27 cellular contexts compared by ENCODE assay signal in genomic region chr6:46002264-46002663, GRCh38. TPM values are rescaled to one million over a fixed set of nuclear protein-coding genes. Genes with fewer than 3 reads are reported as not detected.
"Had no signal": no experiment of that assay in that cellular context is flagged by ENCODE, and none has a peak within 500 bp of the region (broad histone marks: within the 10 kb centered on the region; RNA-seq: fewer than 3 reads in every experiment).

No MANE protein-coding gene starts in this region.

- ATAC-seq: effector memory CD8-positive, alpha-beta T cell; esophagus mucosa; gastroesophageal sphincter; left ventricle myocardium superior; naive thymus-derived CD8-positive, alpha-beta T cell; right lobe of liver; stimulated activated naive B cell treated with anti-CD40 and anti-IgM and Interleukin-4, amounts not matched to agents 10 μg/mL and 1 μg/mL and 100 μg/mL, for 72 hours had no signal

- H3K9me3 ChIP-seq: gastroesophageal sphincter, lower lobe of right lung, prostate gland, right lobe of liver, suprapubic skin had no signal

- H3K36me3 Mint-ChIP-seq: mesothelial cell of epicardium; naive thymus-derived CD8-positive, alpha-beta T cell; stimulated activated naive B cell treated with anti-CD40 and anti-IgM and Interleukin-4, amounts not matched to agents 10 μg/mL and 1 μg/mL and 100 μg/mL, for 72 hours; type B pancreatic cell had no signal

- H3K4me1 ChIP-seq: gastroesophageal sphincter, lower lobe of right lung, prostate gland, right lobe of liver, suprapubic skin had no signal

- H3K27me3 ChIP-seq: brain microvascular endothelial cell, cardiac muscle cell, gastroesophageal sphincter, right lobe of liver, suprapubic skin had no signal

- H3K4me3 Mint-ChIP-seq: central memory CD8-positive, alpha-beta T cell; effector memory CD8-positive, alpha-beta T cell; immature natural killer cell; memory B cell; mesothelial cell of epicardium; naive thymus-derived CD8-positive, alpha-beta T cell; nephron progenitor cell; stimulated activated naive B cell treated with anti-CD40 and anti-IgM and Interleukin-4, amounts not matched to agents 10 μg/mL and 1 μg/mL and 100 μg/mL, for 72 hours; stimulated activated naive CD8-positive, alpha-beta T cell treated with anti-CD3 and anti-CD28 coated beads, Interleukin-15, Interleukin-2, amounts not matched to agents 100 ng/mL and 50 ng/mL, for 24 hours; type B pancreatic cell had no signal

- H3K4me1 Mint-ChIP-seq: mesothelial cell of epicardium; naive thymus-derived CD8-positive, alpha-beta T cell; nephron progenitor cell; stimulated activated naive B cell treated with anti-CD40 and anti-IgM and Interleukin-4, amounts not matched to agents 10 μg/mL and 1 μg/mL and 100 μg/mL, for 72 hours had no signal

- DNase-seq: brain microvascular endothelial cell; cortex of kidney; effector memory CD8-positive, alpha-beta T cell; foreskin fibroblast; hypothalamus; immature natural killer cell; left ventricle myocardium superior; lower lobe of right lung; naive thymus-derived CD8-positive, alpha-beta T cell; nephron progenitor cell; nucleus accumbens; right lobe of liver; small intestine; stimulated activated CD4-positive, alpha-beta T cell treated with anti-CD3 and anti-CD28 coated beads, Interleukin-15, amount 100 ng/mL, for 24 hours; stimulated activated CD4-positive, alpha-beta T cell treated with anti-CD3 and anti-CD28 coated beads, Interleukin-2, amount 100 ng/mL, for 48 hours; stimulated activated naive B cell treated with anti-CD40 and anti-IgM and Interleukin-4, amounts not matched to agents 10 μg/mL and 1 μg/mL and 100 μg/mL, for 72 hours had no signal

- H3K9me3 Mint-ChIP-seq: central memory CD8-positive, alpha-beta T cell; effector memory CD8-positive, alpha-beta T cell; immature natural killer cell; memory B cell; naive thymus-derived CD8-positive, alpha-beta T cell; nephron progenitor cell; stimulated activated naive CD8-positive, alpha-beta T cell treated with anti-CD3 and anti-CD28 coated beads, Interleukin-15, Interleukin-2, amounts not matched to agents 100 ng/mL and 50 ng/mL, for 24 hours; type B pancreatic cell had no signal

- H3K36me3 ChIP-seq: brain microvascular endothelial cell, cardiac muscle cell, gastroesophageal sphincter, lower lobe of right lung, prostate gland, right lobe of liver, suprapubic skin had no signal

- H3K27ac Mint-ChIP-seq: effector memory CD8-positive, alpha-beta T cell; immature natural killer cell; memory B cell; mesothelial cell of epicardium; nephron progenitor cell; stimulated activated naive B cell treated with anti-CD40 and anti-IgM and Interleukin-4, amounts not matched to agents 10 μg/mL and 1 μg/mL and 100 μg/mL, for 72 hours; stimulated activated naive CD8-positive, alpha-beta T cell treated with anti-CD3 and anti-CD28 coated beads, Interleukin-15, Interleukin-2, amounts not matched to agents 100 ng/mL and 50 ng/mL, for 24 hours; type B pancreatic cell had no signal

- H3K4me3 ChIP-seq: cardiac muscle cell, gastroesophageal sphincter, lower lobe of right lung, prostate gland, right lobe of liver, suprapubic skin had no signal

- H3K27ac ChIP-seq: brain microvascular endothelial cell, cardiac muscle cell, gastroesophageal sphincter, prostate gland, right lobe of liver, suprapubic skin had no signal

- H3K27me3 Mint-ChIP-seq: central memory CD8-positive, alpha-beta T cell; memory B cell; naive thymus-derived CD8-positive, alpha-beta T cell; type B pancreatic cell had no signal

RNA-seq across cellular contexts. Expression of gene CLIC5, which starts 13.4 kb away (rescaled TPM):
- total RNA-seq: osteocyte had no signal
